ENCODE assay signal across 19 cellular contexts in genomic region chr20:46981184-46981583, GRCh38.
"Had no signal": no experiment of that assay in that cellular context is flagged by ENCODE, and none has a peak within 500 bp of the region (broad histone marks: within the 10 kb centered on the region; RNA-seq: fewer than 3 reads in every experiment).

No MANE protein-coding gene starts in this region.

- H3K4me3 ChIP-seq: SJCRH30 had no signal

- H3K36me3 ChIP-seq: SJCRH30 had no signal

- H3K27ac ChIP-seq: HL-60, SJCRH30 had no signal

- H3K27me3 ChIP-seq: SJCRH30 had no signal

- ATAC-seq: SK-N-SH treated with all-trans-retinoic acid at 6 μM for 48 hours had no signal

- DNase-seq: KBM-7, MM.1S, NCI-H1092 treated with DMSO at 0.1 percent for 48 hours, NCI-H1436, NCI-H187, NCI-H2029, NCI-H2081 treated with DMSO at 0.1 percent for 48 hours, NCI-H2171, NCI-H226, NCI-H446, NCI-H510A, NCI-H524 treated with DMSO at 0.1 percent for 48 hours, NCI-H69, NCI-H774, Right ventricle myocardium superior, RPMI8226, SJCRH30 had no signal
